8 cellular contexts compared by ENCODE assay signal in the genomic region with DNA sequence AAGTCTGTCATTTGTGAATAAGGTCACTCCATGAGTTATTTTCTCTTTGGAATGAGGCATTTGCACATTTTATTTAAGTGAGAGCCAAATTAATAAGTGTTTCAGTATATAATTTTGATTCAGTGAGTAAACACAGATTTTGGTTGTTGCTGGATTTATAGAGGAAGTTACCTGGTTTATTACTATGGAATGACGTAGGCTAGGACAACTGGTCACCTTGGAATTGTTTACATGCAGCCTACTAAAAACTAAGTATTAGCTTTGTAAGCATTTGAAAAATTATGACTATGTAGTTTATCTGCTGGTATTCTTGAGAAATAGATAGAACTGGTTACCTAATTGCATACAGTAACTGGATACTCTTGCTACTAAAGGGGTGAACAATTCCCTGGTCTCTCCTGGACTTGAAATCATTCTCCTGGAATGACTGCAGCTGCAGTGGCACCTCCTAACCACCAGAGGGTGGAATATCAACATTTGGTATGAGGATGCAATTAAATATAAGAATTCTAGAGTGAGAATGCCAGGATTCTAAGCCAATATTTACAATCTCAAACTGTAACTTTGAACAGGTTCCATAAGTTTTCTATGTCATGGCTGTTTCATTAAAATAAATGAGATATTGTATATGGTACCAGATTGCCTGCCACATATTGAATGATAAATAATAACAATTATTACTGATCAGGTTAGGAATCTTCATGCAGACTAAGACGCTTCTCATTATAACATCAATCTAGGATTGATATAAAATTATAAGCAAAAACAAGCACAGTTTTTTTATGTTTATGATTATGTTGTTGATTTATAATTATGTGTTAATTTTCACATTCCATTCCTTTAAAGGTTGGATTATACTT. TPM values are rescaled to one million over a fixed set of nuclear protein-coding genes. Genes with fewer than 3 reads are reported as not detected.
DNase-seq lines count a peak whose midpoint lies in the region; ATAC-seq, FAIRE-seq and TF ChIP-seq lines count a peak whose summit lies in the region.

No MANE protein-coding gene starts in this region.

- H3K27ac ChIP-seq in kidney (ENCODE audit: low read depth in 2 of 2, low read length in 2 of 2), result no peak overlapping the region

- no peaks in the 10 kb centered on the region for H3K36me3 ChIP-seq in BJ (ENCODE audit: control insufficient read depth, insufficient read depth, low read length)
- no peaks in the 10 kb centered on the region for H3K36me3 ChIP-seq in kidney (ENCODE audit: control insufficient read depth in 1 of 2, insufficient read depth in 2 of 2, low read length in 2 of 2)

- H3K4me3 ChIP-seq in BJ (ENCODE audit: low read depth, low read length) (no peak overlapping the region), astrocyte of the spinal cord (ENCODE audit: low read depth, low read length) (no peak overlapping the region), kidney (ENCODE audit: low read length in 2 of 2) (no peak overlapping the region)

- H3K27me3 ChIP-seq in BJ (ENCODE audit: control insufficient read depth, insufficient read depth, low read length), result no peaks in the 10 kb centered on the region

- in situ Hi-C loops in astrocyte of the spinal cord (cut with HindIII; ENCODE audit: low sequenced_read_pairs), result no loop called here

- no peaks in the 10 kb centered on the region for H3K4me1 Mint-ChIP-seq in activated T-helper 17 cell treated with anti-CD3 and anti-CD28 coated beads, Interleukin-2, amount 50 U/mL, for 72 hours

- CTCF ChIA-PET in BJ (lab: Yijun Ruan, JAX), result interaction anchor here (1.1 kb wide), 1 partner anchor 12 kb away, joined by 4 read pairs; no protein-coding TSS in a partner anchor

- POLR2A ChIA-PET in BJ (lab: Charles Lee), result no interaction called here

- TF ChIP-seq CTCF in BJ (IDR thresholded peaks at IDR 0.05; ENCODE audit: insufficient read depth, low read depth, low read length) (peak; percentile 52), astrocyte of the spinal cord (IDR thresholded peaks at IDR 0.05; ENCODE audit: low read depth, low read length) (peak; percentile 79), kidney (IDR thresholded peaks at IDR 0.05; ENCODE audit: borderline replicate concordance, extremely low read depth, insufficient read depth) (peak; percentile 82)

- no peak overlapping the region for H3K27ac Mint-ChIP-seq in activated T-helper 17 cell treated with anti-CD3 and anti-CD28 coated beads, Interleukin-2, amount 50 U/mL, for 72 hours

- H3K27me3 Mint-ChIP-seq in activated T-helper 17 cell treated with anti-CD3 and anti-CD28 coated beads, Interleukin-2, amount 50 U/mL, for 72 hours, result peaks cover 3% of the 10 kb centered on the region

- no peak overlapping the region for H3K4me3 Mint-ChIP-seq in activated T-helper 17 cell treated with anti-CD3 and anti-CD28 coated beads, Interleukin-2, amount 50 U/mL, for 72 hours

- intact Hi-C loops in kidney (cut with DNase I), result loop anchor here (10.0 kb wide), 1 partner anchor 744 kb away; no protein-coding TSS in a partner anchor

- H3K9me3 Mint-ChIP-seq in activated T-helper 17 cell treated with anti-CD3 and anti-CD28 coated beads, Interleukin-2, amount 50 U/mL, for 72 hours, result no peaks in the 10 kb centered on the region

- DNase-seq in BJ (ENCODE audit: low read depth) (no peak), NCI-H446 treated with DMSO at 0.1 percent for 48 hours (lab: John Stamatoyannopoulos, UW) (peak; percentile 66), astrocyte of the spinal cord (ENCODE audit: low read depth, low spot score) (peak; percentile 23), kidney (no peak), cerebellum (ENCODE audit: low spot score) (no peak)
- peak; percentile 23 for DNase-seq in stimulated activated naive CD8-positive, alpha-beta T cell treated with anti-CD3 and anti-CD28 coated beads, Interleukin-15, Interleukin-2, amounts not matched to agents 100 U/mL and 50 U/mL, for 24 hours

- peak; percentile 56 for ATAC-seq in GM18517 (IDR thresholded peaks at IDR 0.05; ENCODE audit: unreplicated experiment)
- ATAC-seq in stimulated activated naive CD8-positive, alpha-beta T cell treated with anti-CD3 and anti-CD28 coated beads, Interleukin-15, Interleukin-2, amounts not matched to agents 100 U/mL and 50 U/mL, for 24 hours, result no peak
- no peak for ATAC-seq in activated T-helper 17 cell treated with anti-CD3 and anti-CD28 coated beads, Interleukin-2, amount 50 U/mL, for 72 hours (replicated peaks)

- H3K9ac ChIP-seq in kidney (ENCODE audit: low read length in 2 of 2), result no peak overlapping the region

- H3K4me1 ChIP-seq in kidney (ENCODE audit: control insufficient read depth in 1 of 2, insufficient read depth in 1 of 2, low read depth in 1 of 2, low read length in 2 of 2), result no peaks in the 10 kb centered on the region

- no peaks in the 10 kb centered on the region for H3K36me3 Mint-ChIP-seq in activated T-helper 17 cell treated with anti-CD3 and anti-CD28 coated beads, Interleukin-2, amount 50 U/mL, for 72 hours (ENCODE audit: low read depth)

- H3K9me3 ChIP-seq in kidney (ENCODE audit: control insufficient read depth in 1 of 2, low read length in 2 of 2), result peaks cover 0 to 2% of the 10 kb centered on the region in 2 donors

- no peak for FAIRE-seq in kidney (lab: Jason Lieb, UNC)

RNA-seq across cellular contexts. Expression of a gene that starts 3.5 kb away (rescaled TPM):
- polyA plus RNA-seq in BJ (2011; rRNA removed) (not detected in 2 replicates), kidney (ENCODE audit: insufficient read depth, low read depth, low replicate concordance) (not detected)
- polyA minus RNA-seq in BJ (2011; rRNA and poly(A)+ RNA removed), result not detected in 2 replicates
- total RNA-seq in kidney (not detected), cerebellum (not detected)
- total RNA-seq in activated T-helper 17 cell treated with anti-CD3 and anti-CD28 coated beads, Interleukin-2, amount 50 U/mL, for 72 hours, result not detected

RNA-seq across cellular contexts. Expression of a gene that starts 7.5 kb away (rescaled TPM):
- not detected in 2 replicates for polyA plus RNA-seq in BJ (2011; rRNA removed)
- polyA minus RNA-seq in BJ (2011; rRNA and poly(A)+ RNA removed), result not detected in 2 replicates
- total RNA-seq in kidney, result not detected
- not detected for polyA plus RNA-seq in kidney (ENCODE audit: insufficient read depth, low read depth, low replicate concordance)
- not detected for total RNA-seq in activated T-helper 17 cell treated with anti-CD3 and anti-CD28 coated beads, Interleukin-2, amount 50 U/mL, for 72 hours
- not detected for total RNA-seq in cerebellum

RNA-seq across cellular contexts. Expression of a gene that starts 20.8 kb away (rescaled TPM):
- polyA plus RNA-seq in BJ (2011; rRNA removed) (not detected in 2 replicates), kidney (ENCODE audit: insufficient read depth, low read depth, low replicate concordance) (not detected)
- not detected in 2 replicates for polyA minus RNA-seq in BJ (2011; rRNA and poly(A)+ RNA removed)
- total RNA-seq in kidney (not detected), cerebellum (not detected)
- not detected for total RNA-seq in activated T-helper 17 cell treated with anti-CD3 and anti-CD28 coated beads, Interleukin-2, amount 50 U/mL, for 72 hours

RNA-seq across cellular contexts. Expression of a gene that starts 31.1 kb away (rescaled TPM):
- polyA plus RNA-seq in BJ (2011; rRNA removed) (not detected in 2 replicates), kidney (ENCODE audit: insufficient read depth, low read depth, low replicate concordance) (not detected)
- polyA minus RNA-seq in BJ (2011; rRNA and poly(A)+ RNA removed), result not detected in 2 replicates
- total RNA-seq in kidney (not detected), cerebellum (not detected)
- total RNA-seq in activated T-helper 17 cell treated with anti-CD3 and anti-CD28 coated beads, Interleukin-2, amount 50 U/mL, for 72 hours, result not detected

RNA-seq across cellular contexts. Expression of a gene that starts 51.6 kb away (rescaled TPM):
- not detected in 2 replicates for polyA plus RNA-seq in BJ (2011; rRNA removed)
- not detected in 2 replicates for polyA minus RNA-seq in BJ (2011; rRNA and poly(A)+ RNA removed)
- total RNA-seq in kidney, result not detected
- not detected for polyA plus RNA-seq in kidney (ENCODE audit: insufficient read depth, low read depth, low replicate concordance)
- not detected for total RNA-seq in activated T-helper 17 cell treated with anti-CD3 and anti-CD28 coated beads, Interleukin-2, amount 50 U/mL, for 72 hours
- total RNA-seq in cerebellum, result not detected

Comparison
In these comparisons a context has a peak if more than half of its experiments do, and no peak if none do; other contexts are left out.
1. DNase-seq: peak in NCI-H446 treated with DMSO at 0.1 percent for 48 hours (single experiment), astrocyte of the spinal cord (single experiment) and stimulated activated naive CD8-positive, alpha-beta T cell treated with anti-CD3 and anti-CD28 coated beads, Interleukin-15, Interleukin-2, amounts not matched to agents 100 U/mL and 50 U/mL, for 24 hours (single experiment); none in BJ (single experiment), kidney (single experiment) and cerebellum (single experiment).
2. Peak in every context shown above with its lines, with median percentiles within 50 percentile points of each other: CTCF ChIP-seq.